Comparison of ENCODE assay signal across 13 cellular contexts in the genomic region with DNA sequence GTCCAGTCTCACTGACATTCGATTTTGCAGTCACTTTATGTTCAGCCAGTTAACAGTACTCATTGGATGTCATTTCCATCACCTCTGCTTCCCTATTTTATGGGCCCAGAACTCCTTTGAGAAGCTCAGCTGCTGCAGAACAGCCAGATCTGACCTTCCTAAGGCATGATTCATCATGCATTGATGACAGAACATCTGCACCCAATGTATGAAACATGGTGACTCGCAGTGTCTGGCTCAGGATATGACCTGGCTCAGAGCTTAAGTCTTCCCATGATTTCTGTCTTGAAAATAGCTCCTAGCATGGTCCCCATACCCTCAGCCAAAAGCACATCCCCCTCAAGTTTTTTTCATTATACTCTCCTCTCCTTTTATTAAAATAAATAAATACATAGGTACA.
DNase-seq lines count a peak whose midpoint lies in the region; ATAC-seq and TF ChIP-seq lines count a peak whose summit lies in the region.
"Had no signal": no experiment of that assay in that cellular context is flagged by ENCODE, and none has a peak within 500 bp of the region (broad histone marks: within the 10 kb centered on the region; RNA-seq: fewer than 3 reads in every experiment).

No MANE protein-coding gene starts in this region.

- CTCF ChIA-PET in activated CD4-positive, alpha-beta T cell treated with anti-CD3 and anti-CD28 coated beads for 36 hours (lab: Charles Lee) = no interaction called here
- CTCF ChIA-PET in activated CD4-positive, alpha-beta T cell treated with anti-CD3 and anti-CD28 coated beads, Interleukin-2, amount 10 ng/mL, durations not matched to agents 7 days and 5 days (lab: Charles Lee) = no interaction called here
- CTCF ChIA-PET in PC-3 (lab: Charles Lee) = no interaction called here

- H3K27ac Mint-ChIP-seq in activated CD4-positive, alpha-beta T cell treated with anti-CD3 and anti-CD28 coated beads for 36 hours = no peak overlapping the region
- no peak overlapping the region for H3K27ac Mint-ChIP-seq in activated CD4-positive, alpha-beta T cell treated with anti-CD3 and anti-CD28 coated beads, Interleukin-2, amount 10 ng/mL, durations not matched to agents 7 days and 5 days

- no peak overlapping the region for H3K4me3 Mint-ChIP-seq in activated CD4-positive, alpha-beta T cell treated with anti-CD3 and anti-CD28 coated beads for 36 hours
- no peak overlapping the region for H3K4me3 Mint-ChIP-seq in activated CD4-positive, alpha-beta T cell treated with anti-CD3 and anti-CD28 coated beads, Interleukin-2, amount 10 ng/mL, durations not matched to agents 7 days and 5 days

- H3K4me1 ChIP-seq in PC-3 (ENCODE audit: insufficient read depth, low read length) (no peaks in the 10 kb centered on the region), fibroblast of lung (ENCODE audit: control insufficient read depth, extremely low read depth, insufficient read depth, low read length) (no peaks in the 10 kb centered on the region), psoas muscle (no peaks in the 10 kb centered on the region)

- no peaks in the 10 kb centered on the region for H4K20me1 ChIP-seq in PC-3 (ENCODE audit: low read length)
- H4K20me1 ChIP-seq in fibroblast of lung (ENCODE audit: control insufficient read depth, extremely low read depth, insufficient read depth, low read length) = no peaks in the 10 kb centered on the region

- BruUV-seq in PC-3 (replicated peaks; lab: Mats Ljungman, UMichigan) = no TSS peak

- H3K9me3 ChIP-seq in PC-3 (ENCODE audit: low read length) (no peaks in the 10 kb centered on the region), fibroblast of lung (ENCODE audit: control insufficient read depth, insufficient read depth, low read depth, low read length) (no peaks in the 10 kb centered on the region), psoas muscle (no peaks in the 10 kb centered on the region)
- H3K9me3 ChIP-seq: thoracic aorta had no signal

- DNase-seq in activated CD4-positive, alpha-beta T cell treated with anti-CD3 and anti-CD28 coated beads for 36 hours = peak; percentile 16
- no peak for DNase-seq in activated CD4-positive, alpha-beta T cell treated with anti-CD3 and anti-CD28 coated beads, Interleukin-2, amount 10 ng/mL, durations not matched to agents 7 days and 5 days
- peak; percentile 59 for DNase-seq in PC-3
- peak; percentile 69 to 84 for DNase-seq in fibroblast of lung (ENCODE audit: low read depth in 2 of 2)
- DNase-seq in psoas muscle = peak in 1 of 2 donors; percentile 24
- no peak for DNase-seq in DMS79 (lab: John Stamatoyannopoulos, UW)
- DNase-seq: activated CD4-positive, CD25-positive, alpha-beta regulatory T cell; NCI-H1930; stimulated activated CD4-positive, alpha-beta T cell treated with anti-CD3 and anti-CD28 coated beads, Interleukin-4, amount 100 ng/mL, for 4 hours had no signal

- no peaks in the 10 kb centered on the region for H3K79me2 ChIP-seq in PC-3 (ENCODE audit: low read length)
- H3K79me2 ChIP-seq in fibroblast of lung (ENCODE audit: control insufficient read depth, insufficient read depth, low read length) = no peaks in the 10 kb centered on the region

- intact Hi-C loops in activated CD4-positive, alpha-beta T cell treated with anti-CD3 and anti-CD28 coated beads for 36 hours (cut with DNase I, micrococcal nuclease) = no loop called here
- intact Hi-C loops in PC-3 (cut with micrococcal nuclease) (no loop called here), psoas muscle (cut with DNase I) (loop anchor here in 1 of 2 donors (5.0 kb wide), 1 partner anchor 48 kb away; no protein-coding TSS in a partner anchor)

- peaks cover 7% of the 10 kb centered on the region for H3K36me3 Mint-ChIP-seq in activated CD4-positive, alpha-beta T cell treated with anti-CD3 and anti-CD28 coated beads for 36 hours (ENCODE audit: low read depth)
- no peaks in the 10 kb centered on the region for H3K36me3 Mint-ChIP-seq in activated CD4-positive, alpha-beta T cell treated with anti-CD3 and anti-CD28 coated beads, Interleukin-2, amount 10 ng/mL, durations not matched to agents 7 days and 5 days (ENCODE audit: low read depth)

- no peaks in the 10 kb centered on the region for H3K9me2 ChIP-seq in PC-3 (replicated peaks; ENCODE audit: low read length)

- TF ChIP-seq CTCF in PC-3 (conservative IDR thresholded peaks at IDR 0.05; ENCODE audit: low read depth, low read length) (no peak), fibroblast of lung (conservative IDR thresholded peaks at IDR 0.05 in 1 of 2, IDR thresholded peaks at IDR 0.05 in 1 of 2; ENCODE audit: low read depth in 1 of 2, low read length in 2 of 2) (no peak), psoas muscle (IDR thresholded peaks at IDR 0.05) (no peak)

- H3K4me1 Mint-ChIP-seq in activated CD4-positive, alpha-beta T cell treated with anti-CD3 and anti-CD28 coated beads for 36 hours = no peaks in the 10 kb centered on the region
- no peaks in the 10 kb centered on the region for H3K4me1 Mint-ChIP-seq in activated CD4-positive, alpha-beta T cell treated with anti-CD3 and anti-CD28 coated beads, Interleukin-2, amount 10 ng/mL, durations not matched to agents 7 days and 5 days

- peaks cover 1% of the 10 kb centered on the region for H3K9me3 Mint-ChIP-seq in activated CD4-positive, alpha-beta T cell treated with anti-CD3 and anti-CD28 coated beads for 36 hours (ENCODE audit: low read depth)
- H3K9me3 Mint-ChIP-seq in activated CD4-positive, alpha-beta T cell treated with anti-CD3 and anti-CD28 coated beads, Interleukin-2, amount 10 ng/mL, durations not matched to agents 7 days and 5 days = peaks cover 2% of the 10 kb centered on the region

- H2AFZ ChIP-seq in PC-3 (ENCODE audit: low read length) = no peak overlapping the region
- no peak overlapping the region for H2AFZ ChIP-seq in fibroblast of lung (ENCODE audit: low read length)

- H3K36me3 ChIP-seq in PC-3 (ENCODE audit: low read depth, low read length) = no peaks in the 10 kb centered on the region
- no peaks in the 10 kb centered on the region for H3K36me3 ChIP-seq in fibroblast of lung (ENCODE audit: control insufficient read depth, insufficient read depth, low read length)
- peaks cover 0 to 3% of the 10 kb centered on the region in 2 donors for H3K36me3 ChIP-seq in psoas muscle (ENCODE audit: insufficient read depth in 1 of 2, low read depth in 1 of 2)
- H3K36me3 ChIP-seq: thoracic aorta had no signal

- no peak overlapping the region for H3K4me2 ChIP-seq in PC-3 (ENCODE audit: low read length)
- H3K4me2 ChIP-seq in fibroblast of lung (ENCODE audit: extremely low read depth, insufficient read depth, low read length) = no peak overlapping the region

- no peaks in the 10 kb centered on the region for H3K27me3 ChIP-seq in PC-3 (ENCODE audit: low read length)
- no peaks in the 10 kb centered on the region for H3K27me3 ChIP-seq in fibroblast of lung (ENCODE audit: control insufficient read depth, insufficient read depth, low read length)
- H3K27me3 ChIP-seq in psoas muscle (ENCODE audit: insufficient read depth in 3 of 3, low read length in 2 of 3) = no peaks in the 10 kb centered on the region

- H3K4me3 ChIP-seq in PC-3 (ENCODE audit: low read length) (no peak overlapping the region), fibroblast of lung (replicated peaks in 1 of 4; ENCODE audit: control extremely low read depth in 1 of 4, insufficient read depth in 1 of 4, low read depth in 3 of 4, low read length in 4 of 4) (no peak overlapping the region), psoas muscle (no peak overlapping the region)
- H3K4me3 ChIP-seq: thoracic aorta had no signal

- no peak overlapping the region for H3K27ac ChIP-seq in PC-3 (ENCODE audit: low read length)
- no peak overlapping the region for H3K27ac ChIP-seq in fibroblast of lung (ENCODE audit: insufficient read depth, low read length)
- H3K27ac ChIP-seq in psoas muscle = no peak overlapping the region
- H3K27ac ChIP-seq: thoracic aorta had no signal

- POLR2A ChIA-PET in activated CD4-positive, alpha-beta T cell treated with anti-CD3 and anti-CD28 coated beads for 36 hours (lab: Charles Lee) = no interaction called here
- POLR2A ChIA-PET in activated CD4-positive, alpha-beta T cell treated with anti-CD3 and anti-CD28 coated beads, Interleukin-2, amount 10 ng/mL, durations not matched to agents 7 days and 5 days (lab: Charles Lee) = no interaction called here
- POLR2A ChIA-PET in PC-3 (lab: Charles Lee; ENCODE audit: unreplicated experiment) = no interaction called here

- H3K27me3 Mint-ChIP-seq in activated CD4-positive, alpha-beta T cell treated with anti-CD3 and anti-CD28 coated beads for 36 hours = no peaks in the 10 kb centered on the region
- H3K27me3 Mint-ChIP-seq in activated CD4-positive, alpha-beta T cell treated with anti-CD3 and anti-CD28 coated beads, Interleukin-2, amount 10 ng/mL, durations not matched to agents 7 days and 5 days = no peaks in the 10 kb centered on the region

- ATAC-seq in activated CD4-positive, alpha-beta T cell treated with anti-CD3 and anti-CD28 coated beads for 36 hours = peak; percentile 65
- peak; percentile 79 for ATAC-seq in PC-3
- peak; percentile 44 to 79 (median 74) for ATAC-seq in psoas muscle
- no peak for ATAC-seq in HG03432 (IDR thresholded peaks at IDR 0.05; ENCODE audit: unreplicated experiment)
- no peak for ATAC-seq in GM19351 (IDR thresholded peaks at IDR 0.05; ENCODE audit: unreplicated experiment)
- ATAC-seq: Panc1 had no signal

- WGBS in psoas muscle, 3 donors = 58 to 69% (median 59%) methylated on average over 2 of the region's 2 CpGs

- H3K9ac ChIP-seq in PC-3 (ENCODE audit: low read length) (no peak overlapping the region), fibroblast of lung (ENCODE audit: insufficient read depth, low read length) (no peak overlapping the region)

- H3F3A ChIP-seq in PC-3 (ENCODE audit: low read length, unreplicated experiment) = no peaks in the 10 kb centered on the region

Comparison
In these comparisons a context has a peak if more than half of its experiments do, and no peak if none do; other contexts are left out.
1. DNase-seq: peak in activated CD4-positive, alpha-beta T cell treated with anti-CD3 and anti-CD28 coated beads for 36 hours (single experiment), PC-3 (single experiment) and fibroblast of lung (2 of 2); none in activated CD4-positive, alpha-beta T cell treated with anti-CD3 and anti-CD28 coated beads, Interleukin-2, amount 10 ng/mL, durations not matched to agents 7 days and 5 days (single experiment) and DMS79 (single experiment).
2. ATAC-seq: peak in activated CD4-positive, alpha-beta T cell treated with anti-CD3 and anti-CD28 coated beads for 36 hours (single experiment), PC-3 (single experiment) and psoas muscle (4 of 4); none in HG03432 (single experiment) and GM19351 (single experiment).